Comparison of ENCODE assay signal across 8 cellular contexts in the genomic region with DNA sequence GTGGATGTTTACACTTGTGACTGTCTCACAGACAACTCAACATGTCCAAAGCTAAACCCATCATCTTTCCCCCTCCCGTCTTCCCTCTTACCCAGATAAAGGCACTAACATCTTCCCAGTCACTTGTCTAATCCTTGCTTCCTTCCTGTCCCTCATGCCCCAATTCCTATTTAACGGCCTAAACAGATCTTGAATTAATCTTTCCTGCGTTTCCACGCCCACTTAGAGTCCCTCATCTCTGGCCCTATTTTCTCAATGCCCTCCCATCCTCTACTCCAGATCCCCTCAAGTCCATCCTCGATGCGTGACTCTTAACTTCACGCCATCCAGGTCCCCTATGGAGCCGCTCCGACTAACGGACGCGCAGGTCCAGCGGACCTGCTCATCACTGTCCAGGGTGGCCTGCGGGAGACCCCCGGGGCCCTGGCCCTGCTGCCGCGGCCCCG. TPM values are rescaled to one million over a fixed set of nuclear protein-coding genes. Genes with fewer than 3 reads are reported as not detected.
DNase-seq lines count a peak whose midpoint lies in the region; ATAC-seq and TF ChIP-seq lines count a peak whose summit lies in the region.

No MANE protein-coding gene starts in this region.

- H3K27me3 ChIP-seq in OCI-LY3 (ENCODE audit: low read depth, low read length) = no peaks in the 10 kb centered on the region
- no peaks in the 10 kb centered on the region for H3K27me3 ChIP-seq in effector memory CD4-positive, alpha-beta T cell (replicated peaks; ENCODE audit: control insufficient read depth, insufficient read depth, low read length, poor library complexity, severe bottlenecking)

- TF ChIP-seq CTCF in OCI-LY3 (IDR thresholded peaks at IDR 0.05; ENCODE audit: low read depth, low read length) (no peak), neural crest cell (conservative IDR thresholded peaks at IDR 0.05) (no peak)

- peaks cover 38% of the 10 kb centered on the region for H3K4me1 Mint-ChIP-seq in neural crest cell

- H3K27me3 Mint-ChIP-seq in neural crest cell (ENCODE audit: low read depth) = peaks cover 2% of the 10 kb centered on the region

- peaks cover 32% of the 10 kb centered on the region for H3K4me1 ChIP-seq in OCI-LY3 (ENCODE audit: low read length)
- peaks cover 8% of the 10 kb centered on the region for H3K4me1 ChIP-seq in effector memory CD4-positive, alpha-beta T cell (ENCODE audit: control insufficient read depth, insufficient read depth, low read length, poor library complexity, severe bottlenecking)

- peak overlapping the region; percentile 91 for H3K4me3 Mint-ChIP-seq in neural crest cell

- peak overlapping the region; percentile 92 for H3K27ac Mint-ChIP-seq in neural crest cell (ENCODE audit: unreplicated experiment)

- no peak for ATAC-seq in HG03442 (IDR thresholded peaks at IDR 0.05; ENCODE audit: unreplicated experiment)

- H3K9ac ChIP-seq in OCI-LY3 (ENCODE audit: low read length) = peak overlapping the region; percentile 86

- H3K79me2 ChIP-seq in OCI-LY3 (ENCODE audit: low read length) = peaks cover 34% of the 10 kb centered on the region

- H3K4me2 ChIP-seq in OCI-LY3 (ENCODE audit: low read length) = peak overlapping the region; percentile 87

- peak; percentile 23 for DNase-seq in SIG-M5 treated with dmso at 0.1 percent for 504 hours (lab: John Stamatoyannopoulos, UW; ENCODE audit: unreplicated experiment)
- no peak for DNase-seq in SIG-M5 (lab: John Stamatoyannopoulos, UW)
- DNase-seq in effector memory CD4-positive, alpha-beta T cell = no peak
- no peak for DNase-seq in neural crest cell (ENCODE audit: low read depth, low spot score)
- no peak for DNase-seq in inferior parietal cortex (ENCODE audit: extremely low spot score)
- DNase-seq in COLO829 (ENCODE audit: low spot score) = no peak

- peak overlapping the region; percentile 81 for H3K4me3 ChIP-seq in OCI-LY3 (ENCODE audit: low read length)
- H3K4me3 ChIP-seq in effector memory CD4-positive, alpha-beta T cell (ENCODE audit: insufficient read depth, low read depth, low read length, poor library complexity, severe bottlenecking) = peak overlapping the region; percentile 64

- H3K9me3 Mint-ChIP-seq in neural crest cell = peaks cover 5% of the 10 kb centered on the region

- H3K36me3 ChIP-seq in OCI-LY3 (replicated peaks; ENCODE audit: low read depth, low read length) = peaks cover 4% of the 10 kb centered on the region
- H3K36me3 ChIP-seq in effector memory CD4-positive, alpha-beta T cell (ENCODE audit: control insufficient read depth, insufficient read depth, low read length) = no peaks in the 10 kb centered on the region

- H2AFZ ChIP-seq in OCI-LY3 (ENCODE audit: low read depth, low read length) = no peak overlapping the region

- H3K9me3 ChIP-seq in OCI-LY3 (ENCODE audit: insufficient read depth, low read length) = no peaks in the 10 kb centered on the region
- H3K9me3 ChIP-seq in effector memory CD4-positive, alpha-beta T cell (ENCODE audit: control insufficient read depth, low read length) = no peaks in the 10 kb centered on the region

- peak overlapping the region; percentile 21 for H3K27ac ChIP-seq in OCI-LY3 (ENCODE audit: low read length)
- H3K27ac ChIP-seq in effector memory CD4-positive, alpha-beta T cell (ENCODE audit: insufficient read depth, low read length, poor library complexity, severe bottlenecking) = peak overlapping the region; percentile 68

- H3K36me3 Mint-ChIP-seq in neural crest cell (ENCODE audit: low read depth) = peaks cover 15% of the 10 kb centered on the region

- no peaks in the 10 kb centered on the region for H4K20me1 ChIP-seq in OCI-LY3 (ENCODE audit: insufficient read depth, low read length)

RNA-seq across cellular contexts. Expression of a gene that starts 0.7 kb away (rescaled TPM):
- total RNA-seq in neural crest cell = 46.1 and 49.8 TPM in 2 replicates

RNA-seq across cellular contexts. Expression of a gene that starts 40.0 kb away (rescaled TPM):
- 0.16 and 0.40 TPM in 2 replicates for total RNA-seq in neural crest cell
